In genomic region chr13:84096221-84096620, GRCh38 we compare ENCODE assay signal across 16 cellular contexts.
DNase-seq lines count a peak whose midpoint lies in the region; ATAC-seq, FAIRE-seq and TF ChIP-seq lines count a peak whose summit lies in the region.
"Had no signal": no experiment of that assay in that cellular context is flagged by ENCODE, and none has a peak within 500 bp of the region (broad histone marks: within the 10 kb centered on the region; RNA-seq: fewer than 3 reads in every experiment).

No MANE protein-coding gene starts in this region.

- DNase-seq in EH (ENCODE audit: low read depth) (peak; percentile 24), LHCN-M2 (ENCODE audit: low read depth) (peak; percentile 20), bronchial epithelial cell (ENCODE audit: low read depth) (peak; percentile 5), fibroblast of the aortic adventitia (ENCODE audit: low read depth) (peak; percentile 46), Karpas-422 (no peak), ACHN (no peak), Kasumi-1 (lab: John Stamatoyannopoulos, UW) (no peak)
- DNase-seq: AML-193; DMS 273 treated with DMSO at 0.1 percent for 48 hours; MV-4-11; NCI-H1417; NCI-H187 treated with DMSO at 0.1 percent for 48 hours; NCI-H446; NK-92 treated with Interleukin-12 subunit alpha and Interleukin-12 subunit beta, amount 100 ng/mL, for 24 hours had no signal

- peaks cover 17% of the 10 kb centered on the region; the same call in 1 of the 2 replicates for H3K9me3 ChIP-seq in Karpas-422 (ENCODE audit: low read length)

- H3K9me2 ChIP-seq in Karpas-422 (replicated peaks; ENCODE audit: insufficient read depth, low read length): no peaks in the 10 kb centered on the region

- H4K20me1 ChIP-seq in Karpas-422 (ENCODE audit: insufficient read depth, low read depth, low read length): no peaks in the 10 kb centered on the region

- in situ Hi-C loops in ACHN (cut with HindIII; ENCODE audit: low pct_ligation_motif_present, low pct_unique_long_range_greater_than_20kb, low sequenced_read_pairs): no loop called here

- H3K4me3 ChIP-seq in bronchial epithelial cell (ENCODE audit: low read depth, low read length): no peak overlapping the region
- no peak overlapping the region for H3K4me3 ChIP-seq in fibroblast of the aortic adventitia (ENCODE audit: low read depth, low read length)
- H3K4me3 ChIP-seq in Karpas-422 (ENCODE audit: low read length): no peak overlapping the region

- H3K36me3 ChIP-seq in bronchial epithelial cell (ENCODE audit: control insufficient read depth, insufficient read depth, low read length): no peaks in the 10 kb centered on the region
- H3K36me3 ChIP-seq in Karpas-422 (ENCODE audit: insufficient read depth, low read length): no peaks in the 10 kb centered on the region

- H3K27ac ChIP-seq in Karpas-422 (ENCODE audit: low read length): no peak overlapping the region

- H3K4me1 ChIP-seq in Karpas-422 (ENCODE audit: low read length): no peaks in the 10 kb centered on the region

- FAIRE-seq in bronchial epithelial cell (lab: Jason Lieb, UNC): no peak
- FAIRE-seq: H1 had no signal

- H3K79me2 ChIP-seq in Karpas-422 (ENCODE audit: low read length): no peaks in the 10 kb centered on the region

- H3K27me3 ChIP-seq in bronchial epithelial cell (ENCODE audit: control insufficient read depth, insufficient read depth, low read length): no peaks in the 10 kb centered on the region
- H3K27me3 ChIP-seq in Karpas-422 (ENCODE audit: low read length): no peaks in the 10 kb centered on the region

- no peak overlapping the region for H3K9ac ChIP-seq in Karpas-422 (ENCODE audit: low read length)

- TF ChIP-seq CTCF in bronchial epithelial cell (IDR thresholded peaks at IDR 0.05; ENCODE audit: insufficient read depth, low read length, severe bottlenecking) (no peak), fibroblast of the aortic adventitia (IDR thresholded peaks at IDR 0.05; ENCODE audit: insufficient read depth, low read length) (no peak)

- H2AFZ ChIP-seq in Karpas-422 (ENCODE audit: low read length): no peak overlapping the region

- H3K4me2 ChIP-seq in Karpas-422 (ENCODE audit: low read depth, low read length, poor library complexity, severe bottlenecking): no peak overlapping the region

- no peak for ATAC-seq in HG03354 (IDR thresholded peaks at IDR 0.05; ENCODE audit: poor library complexity, severe bottlenecking, unreplicated experiment)

Comparison
In these comparisons a context has a peak if more than half of its experiments do, and no peak if none do; other contexts are left out.
1. DNase-seq: peak in EH (single experiment), LHCN-M2 (single experiment), bronchial epithelial cell (single experiment) and fibroblast of the aortic adventitia (single experiment); none in Karpas-422 (single experiment), ACHN (single experiment) and Kasumi-1 (0 of 2).